18 cellular contexts compared by ENCODE assay signal in genomic region chr2:74536166-74536950, GRCh38. TPM values are rescaled to one million over a fixed set of nuclear protein-coding genes. Genes with fewer than 3 reads are reported as not detected.
"Had no signal": no experiment of that assay in that cellular context is flagged by ENCODE, and none has a peak within 500 bp of the region (broad histone marks: within the 10 kb centered on the region; RNA-seq: fewer than 3 reads in every experiment).

No MANE protein-coding gene starts in this region.

- H3K9me3 Mint-ChIP-seq: activated naive CD4-positive, alpha-beta T cell treated with anti-CD3 and anti-CD28 coated beads, Interleukin-2, amount 50 U/mL, for 72 hours; activated T-cell treated with anti-CD3 and anti-CD28 coated beads, Interleukin-2, amount 50 U/mL, for 4 hours; naive thymus-derived CD8-positive, alpha-beta T cell; stimulated activated naive CD8-positive, alpha-beta T cell treated with anti-CD3 and anti-CD28 coated beads, Interleukin-15, Interleukin-2, amounts not matched to agents 100 ng/mL and 50 ng/mL, for 24 hours had no signal

- H3K9me3 ChIP-seq: mucosa of descending colon, prostate gland, sigmoid colon, thoracic aorta had no signal

- DNase-seq: activated B cell treated with CpG ODN at 0.5 μM for 24 hours; activated effector memory CD4-positive, alpha-beta T cell treated with anti-CD3 and anti-CD28 coated beads, Interleukin-2, amount 50 U/mL, for 16 hours; activated T-cell treated with anti-CD3 and anti-CD28 coated beads, Interleukin-2, amount 50 U/mL, for 4 hours; brain microvascular endothelial cell; hypothalamus; left colon; naive thymus-derived CD8-positive, alpha-beta T cell; sigmoid colon; stimulated activated CD4-positive, alpha-beta T cell treated with anti-CD3 and anti-CD28 coated beads, Interleukin-12 subunit alpha, Interleukin-12 subunit beta, amount 100 ng/mL, for 4 hours; T-helper 17 cell had no signal

- H3K27ac Mint-ChIP-seq: activated B cell treated with CpG ODN at 0.5 μM for 24 hours; stimulated activated naive CD8-positive, alpha-beta T cell treated with anti-CD3 and anti-CD28 coated beads, Interleukin-15, Interleukin-2, amounts not matched to agents 100 ng/mL and 50 ng/mL, for 24 hours; T-helper 17 cell had no signal

- H3K4me3 Mint-ChIP-seq: activated B cell treated with CpG ODN at 0.5 μM for 24 hours; activated T-cell treated with anti-CD3 and anti-CD28 coated beads, Interleukin-2, amount 50 U/mL, for 4 hours; naive thymus-derived CD8-positive, alpha-beta T cell; stimulated activated naive CD8-positive, alpha-beta T cell treated with anti-CD3 and anti-CD28 coated beads, Interleukin-15, Interleukin-2, amounts not matched to agents 100 ng/mL and 50 ng/mL, for 24 hours; T-helper 17 cell had no signal

- H3K27me3 Mint-ChIP-seq: activated B cell treated with CpG ODN at 0.5 μM for 24 hours had no signal

- H3K27me3 ChIP-seq: brain microvascular endothelial cell, sigmoid colon had no signal

- H3K4me3 ChIP-seq: lung, mucosa of descending colon, prostate gland, sigmoid colon, thoracic aorta had no signal

- ATAC-seq: activated T-cell treated with anti-CD3 and anti-CD28 coated beads, Interleukin-2, amount 50 U/mL, for 4 hours; esophagus mucosa; left colon; mucosa of descending colon; naive thymus-derived CD8-positive, alpha-beta T cell; T-helper 17 cell had no signal

- H3K4me1 ChIP-seq: prostate gland had no signal

- FAIRE-seq: endometrium had no signal

- H3K27ac ChIP-seq: brain microvascular endothelial cell, prostate gland, sigmoid colon, thoracic aorta had no signal

- H3K36me3 ChIP-seq: prostate gland had no signal

RNA-seq across cellular contexts. Expression of gene DQX1, which starts 10.3 kb away (rescaled TPM):
- total RNA-seq: prostate gland, sigmoid colon had no signal
- polyA plus RNA-seq: naive thymus-derived CD8-positive, alpha-beta T cell had no signal
